ENCODE assay signal across 14 cellular contexts in the genomic region with DNA sequence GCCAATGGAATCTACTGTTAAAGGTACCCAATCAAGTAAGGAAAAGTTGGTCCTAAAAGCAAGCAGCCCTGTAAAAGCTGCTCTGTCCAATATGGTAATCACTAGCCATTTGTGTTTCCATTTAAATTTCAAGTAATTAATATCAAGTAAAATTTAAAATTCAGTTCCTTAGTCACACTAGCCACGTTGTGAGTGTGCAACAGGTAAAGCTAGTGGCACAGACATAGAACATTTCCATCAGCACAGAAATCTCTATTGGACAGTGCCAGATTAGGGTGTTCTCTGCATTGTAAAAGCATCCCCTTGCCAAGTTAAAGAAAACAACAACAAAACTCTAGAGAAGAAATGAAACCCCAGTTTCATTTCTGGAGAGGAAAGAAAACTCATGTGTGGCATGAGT. TPM values are rescaled to one million over a fixed set of nuclear protein-coding genes. Genes with fewer than 3 reads are reported as not detected.
DNase-seq lines count a peak whose midpoint lies in the region; ATAC-seq and TF ChIP-seq lines count a peak whose summit lies in the region.
"Had no signal": no experiment of that assay in that cellular context is flagged by ENCODE, and none has a peak within 500 bp of the region (broad histone marks: within the 10 kb centered on the region; RNA-seq: fewer than 3 reads in every experiment).

No MANE protein-coding gene starts in this region.

- 21 to 37% methylated on average over 1 of the region's 1 CpG for WGBS in heart right ventricle, 2 donors

- no peak for ATAC-seq in heart right ventricle
- ATAC-seq in left cardiac atrium: no peak
- ATAC-seq in GM18502 (IDR thresholded peaks at IDR 0.05; ENCODE audit: poor library complexity, unreplicated experiment): no peak
- ATAC-seq: foreskin keratinocyte had no signal

- TF ChIP-seq POLR2A in breast epithelium (IDR thresholded peaks at IDR 0.05): no peak
- TF ChIP-seq POLR2A in uterus (IDR thresholded peaks at IDR 0.05): no peak

- H3K27ac ChIP-seq in heart right ventricle: peak overlapping the region in 8 of 10 donors; percentile 90 to 99 (median 98)
- no peak overlapping the region for H3K27ac ChIP-seq in breast epithelium
- H3K27ac ChIP-seq in muscle layer of duodenum (ENCODE audit: low read length): no peak overlapping the region
- H3K27ac ChIP-seq in uterus: peak overlapping the region; percentile 96
- H3K27ac ChIP-seq in caudate nucleus (ENCODE audit: low read depth, low read length): no peak overlapping the region
- H3K27ac ChIP-seq: foreskin keratinocyte had no signal

- H3K36me3 ChIP-seq in heart right ventricle: peaks cover 0 to 76% (median 16%) of the 10 kb centered on the region in 9 donors
- no peaks in the 10 kb centered on the region for H3K36me3 ChIP-seq in breast epithelium
- H3K36me3 ChIP-seq in muscle layer of duodenum (ENCODE audit: control insufficient read depth in 1 of 2, insufficient read depth in 2 of 2, low read length in 2 of 2): peaks cover 0 to 9% of the 10 kb centered on the region in 2 donors
- H3K36me3 ChIP-seq in uterus: no peaks in the 10 kb centered on the region

- intact Hi-C loops in heart right ventricle (cut with DNase I): loop anchor here (5.0 to 10.0 kb wide), 10 partner anchors 56 to 272 kb away; no protein-coding TSS in a partner anchor
- intact Hi-C loops in left cardiac atrium (cut with DNase I): loop anchor here (5.0 to 10.0 kb wide), 4 partner anchors 53 to 274 kb away; no protein-coding TSS in a partner anchor
- intact Hi-C loops in breast epithelium (cut with DNase I; ENCODE audit: low total_unique reads): loop anchor here (10.0 kb wide), 1 partner anchor 56 kb away; no protein-coding TSS in a partner anchor
- intact Hi-C loops in uterus (cut with DNase I; ENCODE audit: low total_unique reads): loop anchor here (10.0 kb wide), 1 partner anchor 56 kb away; no protein-coding TSS in a partner anchor

- DNase-seq in heart right ventricle: no peak
- no peak for DNase-seq in left cardiac atrium
- no peak for DNase-seq in breast epithelium (ENCODE audit: low spot score in 2 of 2)
- no peak for DNase-seq in uterus
- DNase-seq in COR-L47 (lab: John Stamatoyannopoulos, UW): no peak
- no peak for DNase-seq in caudate nucleus (lab: John Stamatoyannopoulos, UW)
- DNase-seq: Caco-2; NCI-H345; OCI-M1; stimulated activated CD4-positive, alpha-beta T cell treated with anti-CD3 and anti-CD28 coated beads, Interleukin-2, amount 100 ng/mL, for 24 hours had no signal

- no peak for TF ChIP-seq CTCF in heart right ventricle (IDR thresholded peaks at IDR 0.05)
- TF ChIP-seq CTCF in breast epithelium (IDR thresholded peaks at IDR 0.05): no peak
- no peak for TF ChIP-seq CTCF in uterus (IDR thresholded peaks at IDR 0.05)

- H3K27me3 ChIP-seq in heart right ventricle (peaks cover 0 to 32% (median 0%) of the 10 kb centered on the region in 7 donors), breast epithelium (no peaks in the 10 kb centered on the region), muscle layer of duodenum (ENCODE audit: low read depth, low read length) (peaks cover 8% of the 10 kb centered on the region), uterus (no peaks in the 10 kb centered on the region)
- H3K27me3 ChIP-seq: foreskin keratinocyte had no signal

- H3K4me1 ChIP-seq in heart right ventricle: peaks cover 2 to 83% (median 69%) of the 10 kb centered on the region in 9 donors
- no peaks in the 10 kb centered on the region for H3K4me1 ChIP-seq in breast epithelium
- peaks cover 0 to 36% of the 10 kb centered on the region in 2 donors for H3K4me1 ChIP-seq in muscle layer of duodenum (ENCODE audit: control insufficient read depth in 1 of 2, insufficient read depth in 2 of 2, low read length in 2 of 2)
- H3K4me1 ChIP-seq in uterus: peaks cover 0 to 11% of the 10 kb centered on the region in 2 donors

- peak overlapping the region in 9 of 10 donors; percentile 61 to 96 (median 73) for H3K4me3 ChIP-seq in heart right ventricle
- peak overlapping the region; percentile 15 to 66 (median 23) for H3K4me3 ChIP-seq in breast epithelium
- peak overlapping the region; percentile 8 to 28 for H3K4me3 ChIP-seq in muscle layer of duodenum (ENCODE audit: low read depth in 1 of 2, low read length in 2 of 2)
- no peak overlapping the region for H3K4me3 ChIP-seq in uterus

- no peaks in the 10 kb centered on the region for H3K9me3 ChIP-seq in heart right ventricle
- H3K9me3 ChIP-seq in breast epithelium: no peaks in the 10 kb centered on the region
- no peaks in the 10 kb centered on the region for H3K9me3 ChIP-seq in muscle layer of duodenum (ENCODE audit: control insufficient read depth in 1 of 2, low read length in 2 of 2)
- no peaks in the 10 kb centered on the region for H3K9me3 ChIP-seq in uterus
- H3K9me3 ChIP-seq: Caco-2 had no signal

RNA-seq across cellular contexts. Expression of a gene that starts 4.4 kb away (rescaled TPM):
- total RNA-seq in heart right ventricle: 100 to 1,000 TPM; 195 to 364 (median 287) TPM
- polyA plus RNA-seq in heart right ventricle: 100 to 1,000 TPM in 1 of 2 donors, 10 to 100 TPM in 1; 93.0 to 198 TPM
- total RNA-seq in left cardiac atrium: 100 to 1,000 TPM; 423 to 465 TPM
- 100 to 1,000 TPM; 117 to 729 (median 154) TPM for total RNA-seq in breast epithelium
- 100 to 1,000 TPM; 183 to 351 (median 300) TPM for total RNA-seq in uterus

RNA-seq across cellular contexts. Expression of a gene that starts 29.7 kb away (rescaled TPM):
- total RNA-seq in heart right ventricle (100 to 1,000 TPM; 196 to 277 (median 244) TPM), left cardiac atrium (100 to 1,000 TPM; 167 to 244 TPM), breast epithelium (100 to 1,000 TPM in 1 of 3 donors, 10 to 100 TPM in 2; 63.3 to 311 (median 97.6) TPM), uterus (100 to 1,000 TPM in 1 of 4 donors, 10 to 100 TPM in 3; 33.3 to 105 (median 86.0) TPM)
- polyA plus RNA-seq in heart right ventricle: 100 to 1,000 TPM in 1 of 2 donors, 10 to 100 TPM in 1; 56.3 to 136 TPM
- total RNA-seq: T-helper 1 cell treated with Interleukin-12 subunit alpha and Interleukin-12 subunit beta and Interleukin-4 antibody, amounts not matched to agents 30 ng/mL and 1 ng/mL, for 36 hours had no signal

Comparison
In these comparisons a context has a peak if more than half of its experiments do, and no peak if none do; other contexts are left out.
1. H3K27ac ChIP-seq: peak in heart right ventricle (8 of 10) and uterus (2 of 2); none in breast epithelium (0 of 2), muscle layer of duodenum (single experiment) and caudate nucleus (single experiment).
2. H3K4me3 ChIP-seq: peak in heart right ventricle (9 of 10), breast epithelium (3 of 3) and muscle layer of duodenum (2 of 2); none in uterus (0 of 2).